In the genomic region with DNA sequence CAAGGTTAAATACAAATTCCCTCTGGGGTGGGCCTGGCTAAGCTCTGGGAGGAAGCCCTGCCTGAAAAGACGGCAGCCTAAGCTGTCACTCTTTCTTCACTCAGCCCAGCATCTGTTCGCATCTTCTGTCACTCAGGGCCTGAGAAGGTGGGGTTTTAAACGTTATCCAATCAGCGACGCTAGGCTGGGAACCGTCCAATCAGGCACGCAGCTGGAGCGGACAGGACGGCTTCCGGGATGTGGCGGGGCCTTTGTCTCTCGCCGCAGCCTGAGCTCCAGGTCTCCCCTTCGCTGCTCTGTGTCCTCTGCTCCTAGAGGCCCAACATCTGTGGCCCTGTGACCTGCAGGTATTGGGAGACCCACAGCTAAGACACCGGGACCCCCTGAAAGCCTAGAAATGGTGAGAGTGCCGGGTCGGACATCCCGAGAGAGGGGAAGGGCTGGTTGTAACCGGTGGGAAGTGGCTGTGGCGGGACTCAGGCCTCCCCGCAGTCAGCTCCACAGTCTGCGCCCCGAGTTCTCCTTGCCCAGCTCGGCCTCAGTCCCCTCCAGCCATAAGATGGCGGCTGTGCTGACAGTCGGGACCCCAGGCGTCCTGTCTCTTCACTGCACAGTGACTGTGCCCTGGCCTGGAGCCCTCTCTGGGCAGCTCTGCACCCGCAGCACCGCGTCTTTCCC, we compare ENCODE assay signal across 8 cellular contexts. TPM values are rescaled to one million over a fixed set of nuclear protein-coding genes. Genes with fewer than 3 reads are reported as not detected.
A peak's percentile ranks its signal among the peaks of the same experiment; 100 is the strongest.
DNase-seq lines count a peak whose midpoint lies in the region; ATAC-seq and TF ChIP-seq lines count a peak whose summit lies in the region.

Gene ZNF431, plus strand, starts transcription at position 254 of the 678 bp plus-strand sequence. Its CDS starts 144 bp downstream, at position 398.

- peaks cover 35% of the 10 kb centered on the region for H3K36me3 ChIP-seq in WERI-Rb-1
- H3K36me3 ChIP-seq in breast epithelium, result no peaks in the 10 kb centered on the region
- H3K36me3 ChIP-seq in skeletal muscle tissue (ENCODE audit: control insufficient read depth in 3 of 3, insufficient read depth in 3 of 3, low read length in 3 of 3), result peaks cover 0 to 23% (median 17%) of the 10 kb centered on the region in 3 donors

- peak; percentile 99 for ATAC-seq in GM18907 (IDR thresholded peaks at IDR 0.05; ENCODE audit: unreplicated experiment)
- peak; percentile 99 for ATAC-seq in HG03159 (IDR thresholded peaks at IDR 0.05; ENCODE audit: unreplicated experiment)

- TF ChIP-seq CTCF in AG04450 (IDR thresholded peaks at IDR 0.05; ENCODE audit: low read depth, low read length) (no peak), WERI-Rb-1 (IDR thresholded peaks at IDR 0.05; ENCODE audit: low read depth, low read length) (no peak), breast epithelium (IDR thresholded peaks at IDR 0.05) (no peak)

- DNase-seq in AG04450 (ENCODE audit: low read depth, low spot score) (peak; percentile 78), NCI-H2227 treated with DMSO at 0.1 percent for 48 hours (lab: John Stamatoyannopoulos, UW) (peak; percentile 66), WERI-Rb-1 (peak; percentile 95), breast epithelium (ENCODE audit: low spot score in 2 of 2) (peak; percentile 92 to 94)

- POLR2A ChIA-PET in AG04450 (lab: Yijun Ruan, JAX), result interaction anchor here (0.6 to 0.9 kb wide), 6 partner anchors 60 to 1320 kb away, joined by 3 to 11 read pairs (median 4); partner anchors contain the start of genes ZNF430, ZNF506, ZNF714 and ZNF737

- H3K9me3 ChIP-seq in AG04450 (ENCODE audit: control insufficient read depth, insufficient read depth, low read length), result peaks cover 4% of the 10 kb centered on the region; the same call in 1 of the 2 replicates
- H3K9me3 ChIP-seq in WERI-Rb-1 (ENCODE audit: severe bottlenecking), result peaks cover 2% of the 10 kb centered on the region
- H3K9me3 ChIP-seq in breast epithelium, result no peaks in the 10 kb centered on the region
- peaks cover 5% of the 10 kb centered on the region for H3K9me3 ChIP-seq in iPS-18c (ENCODE audit: control insufficient read depth, insufficient read depth, low read length)
- no peaks in the 10 kb centered on the region for H3K9me3 ChIP-seq in skeletal muscle tissue (ENCODE audit: control insufficient read depth in 3 of 3, low read length in 3 of 3)

- no peaks in the 10 kb centered on the region for H3K27me3 ChIP-seq in AG04450 (ENCODE audit: control insufficient read depth, insufficient read depth, low read length)
- no peaks in the 10 kb centered on the region for H3K27me3 ChIP-seq in WERI-Rb-1 (ENCODE audit: insufficient read depth, low read depth, severe bottlenecking)
- H3K27me3 ChIP-seq in breast epithelium, result no peaks in the 10 kb centered on the region
- H3K27me3 ChIP-seq in skeletal muscle tissue (ENCODE audit: control insufficient read depth in 3 of 3, insufficient read depth in 3 of 3, low read length in 3 of 3), result no peaks in the 10 kb centered on the region

- peak within 1 kb of the TSS; percentile 90 to 96 (median 91) for H3K9ac ChIP-seq in skeletal muscle tissue (ENCODE audit: low read depth in 1 of 3, low read length in 3 of 3)

- no peak for TF ChIP-seq POLR2A in breast epithelium (IDR thresholded peaks at IDR 0.05)

- CTCF ChIA-PET in AG04450 (lab: Charles Lee), result interaction anchor here (0.6 to 0.9 kb wide), 2 partner anchors 32 to 1355 kb away, joined by 3 to 9 read pairs; no protein-coding TSS in a partner anchor

- peak within 1 kb of the TSS; percentile 93 for H3K4me3 ChIP-seq in AG04450 (ENCODE audit: low read depth, low read length)
- H3K4me3 ChIP-seq in WERI-Rb-1 (ENCODE audit: low read depth, low read length), result peak within 1 kb of the TSS; percentile 86
- H3K4me3 ChIP-seq in breast epithelium, result peak within 1 kb of the TSS; percentile 60 to 74 (median 68)
- peak within 1 kb of the TSS; percentile 97 for H3K4me3 ChIP-seq in iPS-18c (ENCODE audit: insufficient read depth, low read depth, low read length)
- peak within 1 kb of the TSS; percentile 83 to 95 (median 94) for H3K4me3 ChIP-seq in skeletal muscle tissue (ENCODE audit: low read length in 3 of 3)

- intact Hi-C loops in breast epithelium (cut with DNase I; ENCODE audit: low total_unique reads), result no loop called here

- H3K27ac ChIP-seq in AG04450 (ENCODE audit: low read depth, low read length) (peak within 1 kb of the TSS; percentile 81), WERI-Rb-1 (peak within 1 kb of the TSS; percentile 82), breast epithelium (peak within 1 kb of the TSS; percentile 82 to 86), skeletal muscle tissue (ENCODE audit: low read depth, low read length) (peak within 1 kb of the TSS; percentile 72)

- H3K4me1 ChIP-seq in breast epithelium, result peaks cover 0 to 6% of the 10 kb centered on the region in 2 donors
- peaks cover 0 to 5% (median 2%) of the 10 kb centered on the region in 3 donors for H3K4me1 ChIP-seq in skeletal muscle tissue (ENCODE audit: control insufficient read depth in 3 of 3, insufficient read depth in 3 of 3, low read length in 3 of 3)

RNA-seq across cellular contexts. Expression of gene ZNF431, which starts in this region (rescaled TPM):
- polyA plus RNA-seq in AG04450 (2011; rRNA removed), result 4.5 and 5.8 TPM in 2 replicates
- 14.7 and 15.2 TPM in 2 replicates for polyA minus RNA-seq in AG04450 (2011; rRNA and poly(A)+ RNA removed)
- total RNA-seq in breast epithelium (10 to 100 TPM; 11.1 to 28.1 (median 11.8) TPM), skeletal muscle tissue (13.0 TPM)

Comparison
In these comparisons a context has a peak if more than half of its experiments do, and no peak if none do; other contexts are left out.
1. Peak in every context shown above with its lines: DNase-seq, ATAC-seq, H3K4me3 ChIP-seq and H3K27ac ChIP-seq.